In genomic region chr5:34007675-34008600, GRCh38 we compare ENCODE assay signal across 8 cellular contexts. TPM values are rescaled to one million over a fixed set of nuclear protein-coding genes. Genes with fewer than 3 reads are reported as not detected.
DNase-seq lines count a peak whose midpoint lies in the region; FAIRE-seq and TF ChIP-seq lines count a peak whose summit lies in the region.

TSS of gene AMACR (minus strand) at chr5:34008050. CDS start at chr5:34008019, 31 bp downstream.

- TF ChIP-seq CTCF in foreskin fibroblast (IDR thresholded peaks at IDR 0.05; ENCODE audit: low read depth, low read length) (no peak), neural progenitor cell (IDR thresholded peaks at IDR 0.05) (no peak)

- H3K9me3 ChIP-seq in HAP-1 = no peaks in the 10 kb centered on the region
- H3K9me3 ChIP-seq in MG63 = no peaks in the 10 kb centered on the region
- no peaks in the 10 kb centered on the region for H3K9me3 ChIP-seq in neural progenitor cell (ENCODE audit: low read depth)
- H3K9me3 ChIP-seq in stomach smooth muscle (ENCODE audit: control insufficient read depth in 2 of 2, low read length in 2 of 2) = no peaks in the 10 kb centered on the region

- H3K27ac ChIP-seq in neural progenitor cell (peak within 1 kb of the TSS; percentile 93), stomach smooth muscle (ENCODE audit: low read length) (peak within 1 kb of the TSS; percentile 84)

- peaks cover 19% of the 10 kb centered on the region for H3F3A ChIP-seq in neural progenitor cell (ENCODE audit: low read depth)

- DNase-seq in HAP-1 (ENCODE audit: low spot score in 2 of 2) (peak; percentile 93 to 97), MG63 (peak; percentile 92), SHP77 (lab: John Stamatoyannopoulos, UW) (peak; percentile 98 to 99), activated gamma-delta T cell (lab: John Stamatoyannopoulos, UW) (peak; percentile 90), foreskin fibroblast (peak; percentile 96 to 98), neural progenitor cell (ENCODE audit: low spot score) (peak; percentile 97)

- peaks cover 10% of the 10 kb centered on the region for H3K36me3 Mint-ChIP-seq in neural progenitor cell

- in situ Hi-C loops in HAP-1 (cut with MboI; ENCODE audit: low sequenced_read_pairs) = no loop called here

- H3K4me3 ChIP-seq in HAP-1 = peak within 1 kb of the TSS; percentile 75
- peak within 1 kb of the TSS; percentile 68 for H3K4me3 ChIP-seq in MG63
- peak within 1 kb of the TSS; percentile 61 to 71 for H3K4me3 ChIP-seq in foreskin fibroblast (ENCODE audit: low read depth in 1 of 2, low read length in 2 of 2)
- peak within 1 kb of the TSS; percentile 70 for H3K4me3 ChIP-seq in neural progenitor cell
- H3K4me3 ChIP-seq in stomach smooth muscle (ENCODE audit: low read length in 2 of 2) = peak within 1 kb of the TSS; percentile 82 to 97

- H3K4me1 ChIP-seq in HAP-1 (peaks cover 12% of the 10 kb centered on the region), neural progenitor cell (peaks cover 29% of the 10 kb centered on the region), stomach smooth muscle (ENCODE audit: control insufficient read depth, insufficient read depth, low read length) (peaks cover 6% of the 10 kb centered on the region)

- H3K27me3 ChIP-seq in HAP-1 (ENCODE audit: low read depth) (no peaks in the 10 kb centered on the region), MG63 (no peaks in the 10 kb centered on the region), neural progenitor cell (no peaks in the 10 kb centered on the region), stomach smooth muscle (ENCODE audit: control insufficient read depth in 1 of 2, insufficient read depth in 2 of 2, low read length in 2 of 2) (no peaks in the 10 kb centered on the region)

- peak within 1 kb of the TSS; percentile 35 for H3K9ac ChIP-seq in neural progenitor cell
- peak within 1 kb of the TSS; percentile 84 to 88 for H3K9ac ChIP-seq in stomach smooth muscle (ENCODE audit: low read length in 2 of 2)

- H4K20me1 ChIP-seq in neural progenitor cell (ENCODE audit: low read depth) = no peaks in the 10 kb centered on the region

- peak within 1 kb of the TSS; percentile 92 for H3K4me2 ChIP-seq in neural progenitor cell

- peak within 1 kb of the TSS; percentile 95 for H3K4me3 Mint-ChIP-seq in neural progenitor cell

- peaks cover 2% of the 10 kb centered on the region for H3K27me3 Mint-ChIP-seq in neural progenitor cell (ENCODE audit: insufficient read depth, low read depth)

- peaks cover 48% of the 10 kb centered on the region for H3K4me1 Mint-ChIP-seq in neural progenitor cell

- FAIRE-seq in G401.6 (lab: Jason Lieb, UNC) = peak; percentile 56

- peaks cover 15% of the 10 kb centered on the region for H3K79me2 ChIP-seq in neural progenitor cell (ENCODE audit: low read depth)

- H3K27ac Mint-ChIP-seq in neural progenitor cell = peak within 1 kb of the TSS; percentile 98

- H2AFZ ChIP-seq in neural progenitor cell (replicated peaks) = peak within 1 kb of the TSS; percentile 84

- no peaks in the 10 kb centered on the region for H3K9me3 Mint-ChIP-seq in neural progenitor cell

- H3K36me3 ChIP-seq in HAP-1 (replicated peaks) (no peaks in the 10 kb centered on the region), MG63 (no peaks in the 10 kb centered on the region), neural progenitor cell (no peaks in the 10 kb centered on the region), stomach smooth muscle (ENCODE audit: control insufficient read depth in 2 of 2, insufficient read depth in 2 of 2, low read length in 2 of 2) (peaks cover 6 to 8% of the 10 kb centered on the region in 2 donors)

RNA-seq across cellular contexts. Expression of gene AMACR, which starts in this region (rescaled TPM):
- 4.3 and 26.3 TPM in 2 replicates for total RNA-seq in MG63 (2014; rRNA removed; shearing (Covaris generic); ENCODE audit: low replicate concordance)
- 14.9 and 16.8 TPM in 2 replicates for total RNA-seq in neural progenitor cell (ENCODE audit: low replicate concordance)

Comparison
In these comparisons a context has a peak if more than half of its experiments do, and no peak if none do; other contexts are left out.
1. Peak in every context shown above with its lines: DNase-seq, H3K4me3 ChIP-seq and H3K27ac ChIP-seq.